ENCODE assay signal across 17 cellular contexts in the genomic region with DNA sequence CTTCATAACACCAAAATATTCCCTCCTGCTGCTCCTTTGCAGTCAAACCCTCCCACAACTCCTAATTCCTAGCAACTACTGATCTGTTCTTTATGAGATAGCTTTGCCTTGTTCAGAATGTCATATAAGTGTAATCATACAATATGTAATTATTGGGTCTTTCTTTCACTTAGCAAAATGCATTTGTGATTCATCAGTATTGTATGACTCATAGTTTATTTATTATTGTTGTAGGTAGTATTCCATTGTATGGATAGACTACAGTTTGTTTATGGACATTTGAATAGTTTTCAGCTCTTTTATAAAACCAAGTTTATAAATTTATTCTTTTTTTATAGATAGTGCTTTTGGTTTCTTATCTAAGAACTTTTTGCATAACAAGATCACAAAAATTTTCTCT.
"Had no signal": no experiment of that assay in that cellular context is flagged by ENCODE, and none has a peak within 500 bp of the region (broad histone marks: within the 10 kb centered on the region; RNA-seq: fewer than 3 reads in every experiment).

No MANE protein-coding gene starts in this region.

- H3K27ac ChIP-seq: hepatocyte, ovary, stomach, thoracic aorta, transverse colon had no signal

- H3K27me3 ChIP-seq: hepatocyte, ovary, transverse colon had no signal

- H3K4me3 ChIP-seq: hepatocyte, ovary, stomach, thoracic aorta, transverse colon had no signal

- H3K9me3 ChIP-seq: ovary, stomach, thoracic aorta, transverse colon had no signal

- FAIRE-seq: colon, small intestine had no signal

- H3K4me1 ChIP-seq: stomach, transverse colon had no signal

- H3K36me3 ChIP-seq: ovary, stomach, thoracic aorta, transverse colon had no signal

- DNase-seq: effector memory CD8-positive, alpha-beta T cell; erythroblast; foreskin melanocyte; head of caudate nucleus; natural killer cell; ovary; right cardiac atrium; small intestine; stimulated activated CD4-positive, alpha-beta T cell treated with anti-CD3 and anti-CD28 coated beads, Interleukin-12 subunit alpha, Interleukin-12 subunit beta, amount 100 ng/mL, for 4 hours; stimulated activated naive CD4-positive, alpha-beta T cell; stomach; substantia nigra; transverse colon had no signal

- H2AFZ ChIP-seq: hepatocyte had no signal

- H3K4me2 ChIP-seq: hepatocyte had no signal

- H3K79me2 ChIP-seq: hepatocyte had no signal

- ATAC-seq: effector memory CD8-positive, alpha-beta T cell; left lobe of liver; natural killer cell; right cardiac atrium had no signal
